ENCODE assay signal across 8 cellular contexts in the genomic region with DNA sequence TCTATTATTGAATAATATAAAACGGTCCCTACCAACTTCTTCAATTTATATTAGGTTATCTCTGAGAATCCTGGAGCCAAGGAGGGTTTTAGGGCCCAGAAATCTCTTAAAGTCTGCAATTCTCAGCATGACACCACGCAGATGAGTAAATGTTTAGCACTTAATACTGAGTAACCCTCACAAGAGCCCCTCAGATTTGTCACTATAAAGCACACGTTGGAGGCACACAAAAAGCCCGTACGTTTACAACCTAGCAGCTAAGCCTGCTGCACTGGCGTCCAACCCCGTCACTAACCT. TPM values are rescaled to one million over a fixed set of nuclear protein-coding genes. Genes with fewer than 3 reads are reported as not detected.
DNase-seq lines count a peak whose midpoint lies in the region; ATAC-seq and TF ChIP-seq lines count a peak whose summit lies in the region.

No MANE protein-coding gene starts in this region.

- ATAC-seq in Panc1 (no peak), HG03097 (IDR thresholded peaks at IDR 0.05; ENCODE audit: low FRiP score, unreplicated experiment) (no peak), GM19397 (IDR thresholded peaks at IDR 0.05; ENCODE audit: unreplicated experiment) (no peak)

- in situ Hi-C loops in Panc1 (cut with HindIII; ENCODE audit: low pct_unique_long_range_greater_than_20kb, low sequenced_read_pairs) = no loop called here

- BruUV-seq in Panc1 (replicated peaks; lab: Mats Ljungman, UMichigan) = no TSS peak

- H3K36me3 Mint-ChIP-seq in osteocyte (ENCODE audit: unreplicated experiment) = peaks cover 5% of the 10 kb centered on the region

- H3K36me3 ChIP-seq in Panc1 (ENCODE audit: control insufficient read depth, insufficient read depth, low read length) = peaks cover 3% of the 10 kb centered on the region

- DNase-seq in Panc1 (ENCODE audit: low read depth, low spot score) (no peak), epithelial cell of proximal tubule (ENCODE audit: low read depth) (no peak), osteocyte (ENCODE audit: extremely low spot score, unreplicated experiment) (no peak), iPS-NIHi7 (ENCODE audit: extremely low spot score) (no peak), SK-N-DZ (ENCODE audit: low spot score) (no peak)

- TF ChIP-seq CTCF in Panc1 (IDR thresholded peaks at IDR 0.05) = no peak
- no peak for TF ChIP-seq CTCF in epithelial cell of proximal tubule (conservative IDR thresholded peaks at IDR 0.05; ENCODE audit: low read depth, low read length)
- TF ChIP-seq CTCF in osteocyte (IDR thresholded peaks at IDR 0.05) = no peak

- no peaks in the 10 kb centered on the region for H3K27me3 ChIP-seq in Panc1 (ENCODE audit: control insufficient read depth, insufficient read depth, low read length)

- H3K4me3 ChIP-seq in GM08714 (ENCODE audit: low read length) (peak overlapping the region; percentile 80), Panc1 (ENCODE audit: low read depth in 2 of 2, low read length in 2 of 2) (peak overlapping the region; percentile 93 to 99), epithelial cell of proximal tubule (ENCODE audit: low read depth, low read length) (peak overlapping the region; percentile 93)

- H3K27ac ChIP-seq in Panc1 (ENCODE audit: low read length) = peak overlapping the region; percentile 97

- no peaks in the 10 kb centered on the region for H3K9me3 ChIP-seq in Panc1 (ENCODE audit: control insufficient read depth, insufficient read depth, low read depth, low read length)

- POLR2A ChIA-PET in Panc1 (lab: Charles Lee) = no interaction called here

- intact Hi-C loops in Panc1 (cut with micrococcal nuclease; ENCODE audit: unreplicated experiment) = no loop called here

- H3K27me3 Mint-ChIP-seq in osteocyte (ENCODE audit: unreplicated experiment) = no peaks in the 10 kb centered on the region

- peak overlapping the region; percentile 99 for H3K27ac Mint-ChIP-seq in osteocyte (ENCODE audit: unreplicated experiment)

- H3K4me1 ChIP-seq in Panc1 (ENCODE audit: control insufficient read depth, insufficient read depth, low read length) = peaks cover 23% of the 10 kb centered on the region

- no peaks in the 10 kb centered on the region for H3K9me3 Mint-ChIP-seq in osteocyte (ENCODE audit: unreplicated experiment)

- H3K4me3 Mint-ChIP-seq in osteocyte (ENCODE audit: unreplicated experiment) = peak overlapping the region; percentile 92

- CTCF ChIA-PET in Panc1 (lab: Charles Lee) = no interaction called here

- H3K4me1 Mint-ChIP-seq in osteocyte (ENCODE audit: unreplicated experiment) = peaks cover 55% of the 10 kb centered on the region

RNA-seq across cellular contexts. Expression of a gene that starts 1.2 kb away (rescaled TPM):
- 217 TPM for total RNA-seq in Panc1 (2021; ENCODE audit: unreplicated experiment)
- polyA plus RNA-seq in Panc1 (2012; ENCODE audit: insufficient read length) = 273 TPM
- 22.5 and 177 TPM in 2 replicates for total RNA-seq in epithelial cell of proximal tubule
- total RNA-seq in osteocyte = 164 and 180 TPM in 2 replicates
- polyA plus RNA-seq in SK-N-DZ (2014; cell fraction: cytosol; rRNA removed) = 380 and 415 TPM in 2 replicates
- 552 and 706 TPM in 2 replicates for polyA plus RNA-seq in SK-N-DZ (2014; cell fraction: nucleus; rRNA removed)

RNA-seq across cellular contexts. Expression of a gene that starts 1.2 kb away (rescaled TPM):
- 100 TPM for total RNA-seq in Panc1 (2021; ENCODE audit: unreplicated experiment)
- 45.0 TPM for polyA plus RNA-seq in Panc1 (2012; ENCODE audit: insufficient read length)
- total RNA-seq in epithelial cell of proximal tubule = 46.3 and 47.3 TPM in 2 replicates
- total RNA-seq in osteocyte = 85.5 and 97.3 TPM in 2 replicates
- polyA plus RNA-seq in SK-N-DZ (2014; cell fraction: cytosol; rRNA removed) = 66.0 and 74.4 TPM in 2 replicates
- polyA plus RNA-seq in SK-N-DZ (2014; cell fraction: nucleus; rRNA removed) = 42.8 and 49.3 TPM in 2 replicates

RNA-seq across cellular contexts. Expression of a gene that starts 35.7 kb away (rescaled TPM):
- total RNA-seq in Panc1 (2021; ENCODE audit: unreplicated experiment) (44.9 TPM), epithelial cell of proximal tubule (10.3 and 39.9 TPM in 2 replicates), osteocyte (26.0 and 29.4 TPM in 2 replicates)
- 32.6 TPM for polyA plus RNA-seq in Panc1 (2012; ENCODE audit: insufficient read length)
- 54.3 and 61.6 TPM in 2 replicates for polyA plus RNA-seq in SK-N-DZ (2014; cell fraction: cytosol; rRNA removed)
- 29.0 and 50.1 TPM in 2 replicates for polyA plus RNA-seq in SK-N-DZ (2014; cell fraction: nucleus; rRNA removed)

RNA-seq across cellular contexts. Expression of a gene that starts 35.7 kb away (rescaled TPM):
- total RNA-seq in Panc1 (2021; ENCODE audit: unreplicated experiment) (319 TPM), epithelial cell of proximal tubule (523 and 938 TPM in 2 replicates), osteocyte (110 and 116 TPM in 2 replicates)
- polyA plus RNA-seq in Panc1 (2012; ENCODE audit: insufficient read length) = 767 TPM
- polyA plus RNA-seq in SK-N-DZ (2014; cell fraction: cytosol; rRNA removed) = 637 and 860 TPM in 2 replicates
- polyA plus RNA-seq in SK-N-DZ (2014; cell fraction: nucleus; rRNA removed) = 491 and 790 TPM in 2 replicates

RNA-seq across cellular contexts. Expression of a gene that starts 47.8 kb away (rescaled TPM):
- total RNA-seq in Panc1 (2021; ENCODE audit: unreplicated experiment) = 17.6 TPM
- polyA plus RNA-seq in Panc1 (2012; ENCODE audit: insufficient read length) = 28.9 TPM
- 3.5 and 15.9 TPM in 2 replicates for total RNA-seq in epithelial cell of proximal tubule
- 1.8 and 1.9 TPM in 2 replicates for total RNA-seq in osteocyte
- 2.9 and 7.8 TPM in 2 replicates for polyA plus RNA-seq in SK-N-DZ (2014; cell fraction: cytosol; rRNA removed)
- 46.8 and 53.6 TPM in 2 replicates for polyA plus RNA-seq in SK-N-DZ (2014; cell fraction: nucleus; rRNA removed)
